36 cellular contexts compared by ENCODE assay signal in genomic region chr9:109302606-109303005, GRCh38. TPM values are rescaled to one million over a fixed set of nuclear protein-coding genes. Genes with fewer than 3 reads are reported as not detected.
"Had no signal": no experiment of that assay in that cellular context is flagged by ENCODE, and none has a peak within 500 bp of the region (broad histone marks: within the 10 kb centered on the region; RNA-seq: fewer than 3 reads in every experiment).

No MANE protein-coding gene starts in this region.

- H3K4me1 ChIP-seq: ascending aorta had no signal

- FAIRE-seq: bronchial epithelial cell, TTC549 had no signal

- H3K27ac ChIP-seq: ascending aorta, cardiac muscle cell had no signal

- H3K4me1 Mint-ChIP-seq: activated B cell treated with CpG ODN at 0.5 μM for 24 hours; activated naive CD4-positive, alpha-beta T cell treated with anti-CD3 and anti-CD28 coated beads, Interleukin-2, amount 10 ng/mL, durations not matched to agents 7 days and 5 days; activated naive CD4-positive, alpha-beta T cell treated with anti-CD3 and anti-CD28 coated beads, Interleukin-2, amount 50 U/mL, for 24 hours; activated naive CD8-positive, alpha-beta T cell treated with anti-CD3 and anti-CD28 coated beads, Interleukin-2, amount 50 U/mL, for 24 hours; central memory CD8-positive, alpha-beta T cell had no signal

- DNase-seq: activated B cell treated with CpG ODN at 0.5 μM for 24 hours; activated CD4-positive, alpha-beta memory T cell treated with anti-CD3 and anti-CD28 coated beads for 36 hours; activated CD4-positive, alpha-beta T cell treated with anti-CD3 and anti-CD28 coated beads for 4 hours; activated CD4-positive, alpha-beta T cell treated with anti-CD3 and anti-CD28 coated beads, Interleukin-2, amount 10 ng/mL, durations not matched to agents 24 days and 14 days; activated CD4-positive, alpha-beta T cell treated with anti-CD3 and anti-CD28 coated beads, Interleukin-2, amount 50 U/mL, for 1 hour; activated CD4-positive, alpha-beta T cell treated with anti-CD3 and anti-CD28 coated beads, Interleukin-2, amount 50 U/mL, for 4 hours; activated CD4-positive, CD25-positive, alpha-beta regulatory T cell treated with anti-CD3 and anti-CD28 coated beads, Interleukin-2, amount 50 U/mL, for 72 hours; activated CD8-positive, alpha-beta memory T cell treated with anti-CD3 and anti-CD28 coated beads, Interleukin-2, amount 10 ng/mL, durations not matched to agents 7 days and 5 days; activated CD8-positive, alpha-beta memory T cell treated with anti-CD3 and anti-CD28 coated beads, Interleukin-2, amount 50 U/mL, for 48 hours; activated CD8-positive, alpha-beta T cell treated with anti-CD3 and anti-CD28 coated beads for 36 hours; activated effector memory CD4-positive, alpha-beta T cell treated with Interleukin-2 at 50 U/mL for 16 hours; activated gamma-delta T cell; activated naive CD4-positive, alpha-beta T cell treated with anti-CD3 and anti-CD28 coated beads, Interleukin-2, amount 10 ng/mL, durations not matched to agents 7 days and 5 days; activated naive CD4-positive, alpha-beta T cell treated with Interleukin-2 at 50 U/mL for 16 hours; activated naive CD8-positive, alpha-beta T cell treated with anti-CD3 and anti-CD28 coated beads, Interleukin-2, amount 10 ng/mL, durations not matched to agents 7 days and 5 days; activated naive CD8-positive, alpha-beta T cell treated with anti-CD3 and anti-CD28 coated beads, Interleukin-2, amount 50 U/mL, for 24 hours; activated T-cell treated with anti-CD3 and anti-CD28 coated beads, Interleukin-2, amount 50 U/mL, for 24 hours; activated T-cell treated with anti-CD3 and anti-CD28 coated beads, Interleukin-2, amount 50 U/mL, for 48 hours; amygdala; anterior cingulate cortex; caudate nucleus; cerebellar nuclear complex; T-helper 1 cell; T-helper 2 cell; T-helper 9 cell had no signal

- ATAC-seq: activated CD8-positive, alpha-beta memory T cell treated with anti-CD3 and anti-CD28 coated beads, Interleukin-2, amount 10 ng/mL, durations not matched to agents 7 days and 5 days; activated CD8-positive, alpha-beta T cell treated with anti-CD3 and anti-CD28 coated beads for 36 hours; activated naive CD8-positive, alpha-beta T cell treated with anti-CD3 and anti-CD28 coated beads, Interleukin-2, amount 50 U/mL, for 24 hours had no signal

- H3K27me3 ChIP-seq: ascending aorta, cardiac muscle cell had no signal

- H3K36me3 ChIP-seq: ascending aorta, cardiac muscle cell had no signal

- H3K27ac Mint-ChIP-seq: activated B cell treated with CpG ODN at 0.5 μM for 24 hours; activated CD4-positive, alpha-beta memory T cell treated with anti-CD3 and anti-CD28 coated beads for 36 hours; activated CD4-positive, alpha-beta T cell treated with anti-CD3 and anti-CD28 coated beads, Interleukin-2, amount 10 ng/mL, durations not matched to agents 24 days and 14 days; activated CD8-positive, alpha-beta memory T cell treated with anti-CD3 and anti-CD28 coated beads, Interleukin-2, amount 10 ng/mL, durations not matched to agents 7 days and 5 days; activated CD8-positive, alpha-beta T cell treated with anti-CD3 and anti-CD28 coated beads for 36 hours; activated naive CD4-positive, alpha-beta T cell treated with anti-CD3 and anti-CD28 coated beads, Interleukin-2, amount 10 ng/mL, durations not matched to agents 7 days and 5 days; activated naive CD4-positive, alpha-beta T cell treated with anti-CD3 and anti-CD28 coated beads, Interleukin-2, amount 50 U/mL, for 24 hours; activated naive CD8-positive, alpha-beta T cell; activated naive CD8-positive, alpha-beta T cell treated with anti-CD3 and anti-CD28 coated beads, Interleukin-2, amount 10 ng/mL, durations not matched to agents 7 days and 5 days; activated naive CD8-positive, alpha-beta T cell treated with anti-CD3 and anti-CD28 coated beads, Interleukin-2, amount 50 U/mL, for 24 hours; activated T-cell treated with anti-CD3 and anti-CD28 coated beads, Interleukin-2, amount 50 U/mL, for 24 hours; activated T-helper 2 cell treated with anti-CD3 and anti-CD28 coated beads, Interferon-gamma antibody, Interleukin-2, Interleukin-4, amounts not matched to agents 10 μg/mL and 5 μg/mL and 100 μg/mL, durations not matched to agents 14 hours and 24 hours and 36 hours; brain; T-helper 1 cell treated with Interleukin-12 subunit alpha and Interleukin-12 subunit beta and Interleukin-4 antibody, amounts not matched to agents 30 μg/mL and 1 μg/mL, for 36 hours; T-helper 2 cell treated with Interferon-gamma antibody and Interleukin-4, amounts not matched to agents 5 μg/mL and 100 μg/mL, for 36 hours had no signal

- H3K9me3 Mint-ChIP-seq: activated B cell treated with CpG ODN at 0.5 μM for 24 hours; activated CD4-positive, alpha-beta memory T cell treated with anti-CD3 and anti-CD28 coated beads for 36 hours; activated CD4-positive, alpha-beta T cell treated with anti-CD3 and anti-CD28 coated beads, Interleukin-2, amount 10 ng/mL, durations not matched to agents 24 days and 14 days; activated CD8-positive, alpha-beta T cell treated with anti-CD3 and anti-CD28 coated beads for 36 hours; activated naive CD4-positive, alpha-beta T cell treated with anti-CD3 and anti-CD28 coated beads, Interleukin-2, amount 10 ng/mL, durations not matched to agents 7 days and 5 days; activated naive CD4-positive, alpha-beta T cell treated with anti-CD3 and anti-CD28 coated beads, Interleukin-2, amount 50 U/mL, for 24 hours; activated naive CD8-positive, alpha-beta T cell treated with anti-CD3 and anti-CD28 coated beads, Interleukin-2, amount 10 ng/mL, durations not matched to agents 7 days and 5 days; activated naive CD8-positive, alpha-beta T cell treated with anti-CD3 and anti-CD28 coated beads, Interleukin-2, amount 50 U/mL, for 24 hours; activated T-cell treated with anti-CD3 and anti-CD28 coated beads, Interleukin-2, amount 50 U/mL, for 24 hours; activated T-helper 2 cell treated with anti-CD3 and anti-CD28 coated beads, Interferon-gamma antibody, Interleukin-2, Interleukin-4, amounts not matched to agents 10 μg/mL and 5 μg/mL and 100 μg/mL, durations not matched to agents 14 hours and 24 hours and 36 hours; brain; central memory CD8-positive, alpha-beta T cell; T-helper 1 cell treated with Interleukin-12 subunit alpha and Interleukin-12 subunit beta and Interleukin-4 antibody, amounts not matched to agents 30 μg/mL and 1 μg/mL, for 36 hours; T-helper 2 cell treated with Interferon-gamma antibody and Interleukin-4, amounts not matched to agents 5 μg/mL and 100 μg/mL, for 36 hours had no signal

- H3K36me3 Mint-ChIP-seq: activated CD4-positive, alpha-beta memory T cell treated with anti-CD3 and anti-CD28 coated beads for 36 hours; activated CD8-positive, alpha-beta memory T cell treated with anti-CD3 and anti-CD28 coated beads, Interleukin-2, amount 10 ng/mL, durations not matched to agents 7 days and 5 days; activated naive CD4-positive, alpha-beta T cell treated with anti-CD3 and anti-CD28 coated beads, Interleukin-2, amount 10 ng/mL, durations not matched to agents 7 days and 5 days; activated naive CD4-positive, alpha-beta T cell treated with anti-CD3 and anti-CD28 coated beads, Interleukin-2, amount 50 U/mL, for 24 hours; activated naive CD8-positive, alpha-beta T cell; activated naive CD8-positive, alpha-beta T cell treated with anti-CD3 and anti-CD28 coated beads, Interleukin-2, amount 10 ng/mL, durations not matched to agents 7 days and 5 days; brain had no signal

- H3K9me3 ChIP-seq: ascending aorta had no signal

- H3K4me3 ChIP-seq: ascending aorta, cardiac muscle cell had no signal

- H3K4me3 Mint-ChIP-seq: activated B cell treated with CpG ODN at 0.5 μM for 24 hours; activated CD4-positive, alpha-beta memory T cell treated with anti-CD3 and anti-CD28 coated beads for 36 hours; activated CD4-positive, alpha-beta T cell treated with anti-CD3 and anti-CD28 coated beads, Interleukin-2, amount 10 ng/mL, durations not matched to agents 24 days and 14 days; activated CD8-positive, alpha-beta memory T cell treated with anti-CD3 and anti-CD28 coated beads, Interleukin-2, amount 10 ng/mL, durations not matched to agents 7 days and 5 days; activated CD8-positive, alpha-beta T cell treated with anti-CD3 and anti-CD28 coated beads for 36 hours; activated naive CD4-positive, alpha-beta T cell treated with anti-CD3 and anti-CD28 coated beads, Interleukin-2, amount 10 ng/mL, durations not matched to agents 7 days and 5 days; activated naive CD4-positive, alpha-beta T cell treated with anti-CD3 and anti-CD28 coated beads, Interleukin-2, amount 50 U/mL, for 24 hours; activated naive CD8-positive, alpha-beta T cell; activated naive CD8-positive, alpha-beta T cell treated with anti-CD3 and anti-CD28 coated beads, Interleukin-2, amount 10 ng/mL, durations not matched to agents 7 days and 5 days; activated naive CD8-positive, alpha-beta T cell treated with anti-CD3 and anti-CD28 coated beads, Interleukin-2, amount 50 U/mL, for 24 hours; activated T-cell treated with anti-CD3 and anti-CD28 coated beads, Interleukin-2, amount 50 U/mL, for 24 hours; brain; central memory CD8-positive, alpha-beta T cell; T-helper 1 cell treated with Interleukin-12 subunit alpha and Interleukin-12 subunit beta and Interleukin-4 antibody, amounts not matched to agents 30 μg/mL and 1 μg/mL, for 36 hours; T-helper 2 cell treated with Interferon-gamma antibody and Interleukin-4, amounts not matched to agents 5 μg/mL and 100 μg/mL, for 36 hours had no signal

RNA-seq across cellular contexts. Expression of gene EPB41L4B, which starts 18.3 kb away (rescaled TPM):
- total RNA-seq: activated naive CD8-positive, alpha-beta T cell treated with anti-CD3 and anti-CD28 coated beads, Interleukin-2, amount 10 ng/mL, durations not matched to agents 7 days and 5 days; ascending aorta had no signal
